ENCODE assay signal across 20 cellular contexts in genomic region chr3:71399478-71399877, GRCh38.
DNase-seq lines count a peak whose midpoint lies in the region; ATAC-seq, FAIRE-seq and TF ChIP-seq lines count a peak whose summit lies in the region.
"Had no signal": no experiment of that assay in that cellular context is flagged by ENCODE, and none has a peak within 500 bp of the region (broad histone marks: within the 10 kb centered on the region; RNA-seq: fewer than 3 reads in every experiment).

No MANE protein-coding gene starts in this region.

- H3K36me3 Mint-ChIP-seq in activated CD8-positive, alpha-beta T cell treated with anti-CD3 and anti-CD28 coated beads for 36 hours (ENCODE audit: low read depth), result peaks cover 10% of the 10 kb centered on the region
- peaks cover 4% of the 10 kb centered on the region for H3K36me3 Mint-ChIP-seq in activated CD8-positive, alpha-beta T cell treated with anti-CD3 and anti-CD28 coated beads, Interleukin-2, amount 10 ng/mL, durations not matched to agents 7 days and 5 days (ENCODE audit: low read depth)
- peaks cover 0 to 10% (median 7%) of the 10 kb centered on the region in 3 donors for H3K36me3 Mint-ChIP-seq in naive thymus-derived CD8-positive, alpha-beta T cell

- H3K9me2 ChIP-seq in Karpas-422 (replicated peaks; ENCODE audit: insufficient read depth, low read length), result no peaks in the 10 kb centered on the region

- TF ChIP-seq CTCF in activated CD8-positive, alpha-beta T cell treated with anti-CD3 and anti-CD28 coated beads for 36 hours (IDR thresholded peaks at IDR 0.05), result no peak
- TF ChIP-seq CTCF in K562 (IDR thresholded peaks at IDR 0.05 in 2 of 3, conservative IDR thresholded peaks at IDR 0.05 in 1 of 3; ENCODE audit: insufficient read depth in 2 of 3, low read depth in 1 of 3, low read length in 3 of 3), result no peak

- H3K27ac ChIP-seq in Karpas-422 (ENCODE audit: low read length) (peak overlapping the region; percentile 79), K562 (ENCODE audit: extremely low read depth, low read depth, low read length) (peak overlapping the region; percentile 73; the same call in 2 of the 3 replicates)
- H3K27ac ChIP-seq: BLaER1, HL-60 had no signal

- TF ChIP-seq POLR2A in K562 (conservative IDR thresholded peaks at IDR 0.05), result no peak

- BruUV-seq in K562 (replicated peaks; lab: Mats Ljungman, UMichigan), result no TSS peak

- H3K4me2 ChIP-seq in Karpas-422 (ENCODE audit: low read depth, low read length, poor library complexity, severe bottlenecking) (peak overlapping the region; percentile 58), K562 (ENCODE audit: insufficient read depth, low read length) (0 out of 2 replicates have a peak overlapping the region, but pooled peaks have one; percentile 12)
- H3K4me2 ChIP-seq: BLaER1 had no signal

- no peaks in the 10 kb centered on the region for H3K27me3 ChIP-seq in Karpas-422 (ENCODE audit: low read length)
- no peaks in the 10 kb centered on the region for H3K27me3 ChIP-seq in K562 (ENCODE audit: control insufficient read depth in 2 of 2, insufficient read depth in 2 of 2, low read length in 2 of 2)
- H3K27me3 ChIP-seq in HAP-1 (ENCODE audit: low read depth), result no peaks in the 10 kb centered on the region
- H3K27me3 ChIP-seq: BLaER1 had no signal

- TF ChIP-seq EP300 in K562 (IDR thresholded peaks at IDR 0.05; ENCODE audit: low read length), result no peak

- DNase-seq in activated CD8-positive, alpha-beta T cell treated with anti-CD3 and anti-CD28 coated beads for 36 hours, result no peak
- DNase-seq in activated CD8-positive, alpha-beta T cell treated with anti-CD3 and anti-CD28 coated beads, Interleukin-2, amount 10 ng/mL, durations not matched to agents 7 days and 5 days, result no peak
- DNase-seq in Karpas-422 (no peak), K562 (ENCODE audit: extremely low read depth in 1 of 4, low spot score in 3 of 4) (no peak), HAP-1 (ENCODE audit: low spot score in 2 of 2) (no peak), inferior parietal cortex (ENCODE audit: extremely low spot score) (no peak)
- DNase-seq in naive thymus-derived CD8-positive, alpha-beta T cell, result no peak
- DNase-seq: 8988T, HCEC 1CT, NCI-H1048, NCI-H1436 treated with DMSO at 0.1 percent for 48 hours, NCI-H2029 treated with DMSO at 0.1 percent for 48 hours, NCI-H2171 treated with DMSO at 0.1 percent for 48 hours, NCI-H446 treated with DMSO at 0.1 percent for 48 hours, NCI-H748 treated with DMSO at 0.1 percent for 48 hours, OCI-M1, SIG-M5 had no signal

- H3K9me3 Mint-ChIP-seq in activated CD8-positive, alpha-beta T cell treated with anti-CD3 and anti-CD28 coated beads for 36 hours, result no peaks in the 10 kb centered on the region
- no peaks in the 10 kb centered on the region for H3K9me3 Mint-ChIP-seq in activated CD8-positive, alpha-beta T cell treated with anti-CD3 and anti-CD28 coated beads, Interleukin-2, amount 10 ng/mL, durations not matched to agents 7 days and 5 days (ENCODE audit: insufficient read depth)
- H3K9me3 Mint-ChIP-seq in naive thymus-derived CD8-positive, alpha-beta T cell, result no peaks in the 10 kb centered on the region

- POLR2A ChIA-PET in activated CD8-positive, alpha-beta T cell treated with anti-CD3 and anti-CD28 coated beads for 36 hours (lab: Charles Lee), result interaction anchor here (0.9 to 3.5 kb wide), 9 partner anchors 15 to 184 kb away, joined by 3 to 15 read pairs (median 10); partner anchors contain the start of gene FOXP1
- POLR2A ChIA-PET in activated CD8-positive, alpha-beta T cell treated with anti-CD3 and anti-CD28 coated beads, Interleukin-2, amount 10 ng/mL, durations not matched to agents 7 days and 5 days (lab: Charles Lee), result no interaction called here
- POLR2A ChIA-PET in K562 (lab: Yijun Ruan, JAX), result no interaction called here
- POLR2A ChIA-PET in naive thymus-derived CD8-positive, alpha-beta T cell (lab: Charles Lee), result interaction anchor here (2.3 to 2.8 kb wide), 2 partner anchors 12 to 17 kb away, joined by 14 to 16 read pairs; no protein-coding TSS in a partner anchor

- whole genome bisulfite sequencing in K562 (ENCODE audit: insufficient coverage, low coverage, missing lambda C conversion rate), result 28% methylated on average over 3 of the region's 3 CpGs

- FAIRE-seq in K562 (lab: Jason Lieb, UNC), result no peak

- TF ChIP-seq RAD21 in K562 (CRISPR knock-in tag; conservative IDR thresholded peaks at IDR 0.05 in 1 of 2, IDR thresholded peaks at IDR 0.05 in 1 of 2), result no peak

- peaks cover 81% of the 10 kb centered on the region for H3K4me1 Mint-ChIP-seq in activated CD8-positive, alpha-beta T cell treated with anti-CD3 and anti-CD28 coated beads for 36 hours (ENCODE audit: low read depth)
- peaks cover 46% of the 10 kb centered on the region for H3K4me1 Mint-ChIP-seq in activated CD8-positive, alpha-beta T cell treated with anti-CD3 and anti-CD28 coated beads, Interleukin-2, amount 10 ng/mL, durations not matched to agents 7 days and 5 days (ENCODE audit: low read depth)
- H3K4me1 Mint-ChIP-seq in naive thymus-derived CD8-positive, alpha-beta T cell, result peaks cover 46 to 88% (median 84%) of the 10 kb centered on the region in 4 donors

- H2AFZ ChIP-seq in Karpas-422 (ENCODE audit: low read length) (no peak overlapping the region), K562 (ENCODE audit: low read depth, low read length) (no peak overlapping the region)

- H3K36me3 ChIP-seq in Karpas-422 (ENCODE audit: insufficient read depth, low read length) (no peaks in the 10 kb centered on the region), K562 (ENCODE audit: control insufficient read depth, insufficient read depth, low read length) (no peaks in the 10 kb centered on the region), HAP-1 (replicated peaks) (no peaks in the 10 kb centered on the region)
- H3K36me3 ChIP-seq: BLaER1 had no signal

- H3K4me3 Mint-ChIP-seq in activated CD8-positive, alpha-beta T cell treated with anti-CD3 and anti-CD28 coated beads for 36 hours, result peak overlapping the region; percentile 33
- H3K4me3 Mint-ChIP-seq in activated CD8-positive, alpha-beta T cell treated with anti-CD3 and anti-CD28 coated beads, Interleukin-2, amount 10 ng/mL, durations not matched to agents 7 days and 5 days, result no peak overlapping the region
- H3K4me3 Mint-ChIP-seq in naive thymus-derived CD8-positive, alpha-beta T cell, result peak overlapping the region in 9 of 10 donors; percentile 11 to 78 (median 66)

- no peaks in the 10 kb centered on the region for H3K9me1 ChIP-seq in K562 (ENCODE audit: control insufficient read depth, insufficient read depth, low read length)

- intact Hi-C loops in activated CD8-positive, alpha-beta T cell treated with anti-CD3 and anti-CD28 coated beads for 36 hours (cut with micrococcal nuclease), result loop anchor here (5.0 to 10.0 kb wide), 4 partner anchors 93 to 315 kb away; partner anchors contain the start of gene FOXP1
- intact Hi-C loops in K562 (cut with micrococcal nuclease), result loop anchor here (10.0 kb wide), 1 partner anchor 155 kb away; no protein-coding TSS in a partner anchor

- no peak overlapping the region for H3K4me3 ChIP-seq in Karpas-422 (ENCODE audit: low read length)
- H3K4me3 ChIP-seq in K562, result no peak overlapping the region
- H3K4me3 ChIP-seq in HAP-1, result no peak overlapping the region
- H3K4me3 ChIP-seq: BLaER1 had no signal

- no peak overlapping the region for H3K9ac ChIP-seq in Karpas-422 (ENCODE audit: low read length)
- H3K9ac ChIP-seq in K562 (ENCODE audit: insufficient read depth in 1 of 2, low read depth in 2 of 2, low read length in 2 of 2), result peak overlapping the region in 1 of 2 experiments; percentile 63; a peak in 2 of 4 replicates
- H3K9ac ChIP-seq: BLaER1 had no signal

- H3K79me2 ChIP-seq in Karpas-422 (ENCODE audit: low read length), result peaks cover 92% of the 10 kb centered on the region
- peaks cover 23% of the 10 kb centered on the region for H3K79me2 ChIP-seq in K562 (ENCODE audit: control insufficient read depth, insufficient read depth, low read length)

- H4K20me1 ChIP-seq in Karpas-422 (ENCODE audit: insufficient read depth, low read depth, low read length), result no peaks in the 10 kb centered on the region
- H4K20me1 ChIP-seq in K562 (replicated peaks; ENCODE audit: control insufficient read depth, insufficient read depth, low read length), result no peaks in the 10 kb centered on the region
- H4K20me1 ChIP-seq: BLaER1 had no signal

- CTCF ChIA-PET in activated CD8-positive, alpha-beta T cell treated with anti-CD3 and anti-CD28 coated beads for 36 hours (lab: Charles Lee), result interaction anchor here (1.2 to 4.0 kb wide), 9 partner anchors 11 to 210 kb away, joined by 3 to 20 read pairs (median 12); no protein-coding TSS in a partner anchor
- CTCF ChIA-PET in activated CD8-positive, alpha-beta T cell treated with anti-CD3 and anti-CD28 coated beads, Interleukin-2, amount 10 ng/mL, durations not matched to agents 7 days and 5 days (lab: Charles Lee), result interaction anchor here (1.1 to 5.7 kb wide), 7 partner anchors 11 to 849 kb away, joined by 3 to 26 read pairs (median 18); no protein-coding TSS in a partner anchor
- CTCF ChIA-PET in K562 (lab: Yijun Ruan, JAX; ENCODE audit: low intra/inter-chr PET ratio), result no interaction called here

- peak overlapping the region; percentile 79 for H3K27ac Mint-ChIP-seq in activated CD8-positive, alpha-beta T cell treated with anti-CD3 and anti-CD28 coated beads for 36 hours
- no peak overlapping the region for H3K27ac Mint-ChIP-seq in activated CD8-positive, alpha-beta T cell treated with anti-CD3 and anti-CD28 coated beads, Interleukin-2, amount 10 ng/mL, durations not matched to agents 7 days and 5 days
- H3K27ac Mint-ChIP-seq in naive thymus-derived CD8-positive, alpha-beta T cell, result peak overlapping the region; percentile 91 to 99 (median 97)

- peak; percentile 18 for ATAC-seq in activated CD8-positive, alpha-beta T cell treated with anti-CD3 and anti-CD28 coated beads for 36 hours
- ATAC-seq in activated CD8-positive, alpha-beta T cell treated with anti-CD3 and anti-CD28 coated beads, Interleukin-2, amount 10 ng/mL, durations not matched to agents 7 days and 5 days, result no peak
- ATAC-seq in K562, result no peak
- peak in 1 of 2 donors; percentile 16 for ATAC-seq in naive thymus-derived CD8-positive, alpha-beta T cell
- no peak for ATAC-seq in HG02759 (IDR thresholded peaks at IDR 0.05; ENCODE audit: unreplicated experiment)

- no peaks in the 10 kb centered on the region for H3K9me3 ChIP-seq in Karpas-422 (ENCODE audit: low read length)
- H3K9me3 ChIP-seq in K562 (replicated peaks; ENCODE audit: control insufficient read depth, insufficient read depth, low read depth, low read length), result no peaks in the 10 kb centered on the region
- no peaks in the 10 kb centered on the region for H3K9me3 ChIP-seq in HAP-1
- H3K9me3 ChIP-seq: BLaER1 had no signal

- H3K27me3 Mint-ChIP-seq in activated CD8-positive, alpha-beta T cell treated with anti-CD3 and anti-CD28 coated beads for 36 hours, result no peaks in the 10 kb centered on the region
- H3K27me3 Mint-ChIP-seq in activated CD8-positive, alpha-beta T cell treated with anti-CD3 and anti-CD28 coated beads, Interleukin-2, amount 10 ng/mL, durations not matched to agents 7 days and 5 days (ENCODE audit: low read depth), result no peaks in the 10 kb centered on the region
- no peaks in the 10 kb centered on the region for H3K27me3 Mint-ChIP-seq in naive thymus-derived CD8-positive, alpha-beta T cell

- peaks cover 86% of the 10 kb centered on the region for H3K4me1 ChIP-seq in Karpas-422 (ENCODE audit: low read length)
- peaks cover 14 to 62% of the 10 kb centered on the region in 2 experiments for H3K4me1 ChIP-seq in K562 (replicated peaks in 1 of 2; ENCODE audit: control insufficient read depth in 2 of 2, insufficient read depth in 2 of 2, low read length in 2 of 2)
- H3K4me1 ChIP-seq in HAP-1, result no peaks in the 10 kb centered on the region; the same call in 1 of the 2 replicates

- in situ Hi-C loops in K562 (cut with MboI), result no loop called here
- in situ Hi-C loops in HAP-1 (cut with MboI; ENCODE audit: low sequenced_read_pairs), result no loop called here

Comparison
In these comparisons a context has a peak if more than half of its experiments do, and no peak if none do; other contexts are left out.
1. POLR2A ChIA-PET loops: an anchor here in activated CD8-positive, alpha-beta T cell treated with anti-CD3 and anti-CD28 coated beads for 36 hours (0.9 to 3.5 kb wide) and naive thymus-derived CD8-positive, alpha-beta T cell (2.3 to 2.8 kb wide); none called in activated CD8-positive, alpha-beta T cell treated with anti-CD3 and anti-CD28 coated beads, Interleukin-2, amount 10 ng/mL, durations not matched to agents 7 days and 5 days and K562.